Comparison of ENCODE assay signal across 2 cellular contexts in the genomic region with DNA sequence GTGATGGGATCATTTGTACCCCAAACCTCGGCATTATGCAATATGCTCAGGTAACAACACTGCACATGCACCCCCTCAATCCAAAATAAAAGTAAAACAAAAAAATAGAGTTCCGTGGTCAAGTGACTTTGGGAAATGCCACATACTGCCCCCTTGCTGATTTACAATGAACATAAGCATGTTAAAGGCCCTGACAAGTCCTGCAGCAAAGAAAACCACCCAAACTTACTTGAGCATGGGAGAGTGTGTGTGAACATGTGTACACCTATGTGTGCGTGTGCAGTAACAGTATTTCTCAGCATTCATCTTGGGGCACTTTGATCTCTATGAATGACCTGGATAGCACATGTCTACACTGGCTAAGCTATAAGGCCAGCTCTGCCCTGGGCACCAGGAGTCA.
TF ChIP-seq lines count a peak whose summit lies in the region.

No MANE protein-coding gene starts in this region.

TF ChIP-seq in A549, 52 proteins besides CTCF, POLR2A, EP300 and RAD21:
- no peak for TF ChIP-seq KDM5A (IDR thresholded peaks at IDR 0.05)
- TF ChIP-seq, protein P1, sequence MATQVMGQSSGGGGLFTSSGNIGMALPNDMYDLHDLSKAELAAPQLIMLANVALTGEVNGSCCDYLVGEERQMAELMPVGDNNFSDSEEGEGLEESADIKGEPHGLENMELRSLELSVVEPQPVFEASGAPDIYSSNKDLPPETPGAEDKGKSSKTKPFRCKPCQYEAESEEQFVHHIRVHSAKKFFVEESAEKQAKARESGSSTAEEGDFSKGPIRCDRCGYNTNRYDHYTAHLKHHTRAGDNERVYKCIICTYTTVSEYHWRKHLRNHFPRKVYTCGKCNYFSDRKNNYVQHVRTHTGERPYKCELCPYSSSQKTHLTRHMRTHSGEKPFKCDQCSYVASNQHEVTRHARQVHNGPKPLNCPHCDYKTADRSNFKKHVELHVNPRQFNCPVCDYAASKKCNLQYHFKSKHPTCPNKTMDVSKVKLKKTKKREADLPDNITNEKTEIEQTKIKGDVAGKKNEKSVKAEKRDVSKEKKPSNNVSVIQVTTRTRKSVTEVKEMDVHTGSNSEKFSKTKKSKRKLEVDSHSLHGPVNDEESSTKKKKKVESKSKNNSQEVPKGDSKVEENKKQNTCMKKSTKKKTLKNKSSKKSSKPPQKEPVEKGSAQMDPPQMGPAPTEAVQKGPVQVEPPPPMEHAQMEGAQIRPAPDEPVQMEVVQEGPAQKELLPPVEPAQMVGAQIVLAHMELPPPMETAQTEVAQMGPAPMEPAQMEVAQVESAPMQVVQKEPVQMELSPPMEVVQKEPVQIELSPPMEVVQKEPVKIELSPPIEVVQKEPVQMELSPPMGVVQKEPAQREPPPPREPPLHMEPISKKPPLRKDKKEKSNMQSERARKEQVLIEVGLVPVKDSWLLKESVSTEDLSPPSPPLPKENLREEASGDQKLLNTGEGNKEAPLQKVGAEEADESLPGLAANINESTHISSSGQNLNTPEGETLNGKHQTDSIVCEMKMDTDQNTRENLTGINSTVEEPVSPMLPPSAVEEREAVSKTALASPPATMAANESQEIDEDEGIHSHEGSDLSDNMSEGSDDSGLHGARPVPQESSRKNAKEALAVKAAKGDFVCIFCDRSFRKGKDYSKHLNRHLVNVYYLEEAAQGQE (IDR thresholded peaks at IDR 0.05) = no peak
- no peak for TF ChIP-seq ZSCAN20 (CRISPR knock-in tag; IDR thresholded peaks at IDR 0.05)
- no peak for TF ChIP-seq RCOR1 (IDR thresholded peaks at IDR 0.05; ENCODE audit: low read depth, low read length)
- TF ChIP-seq NR3C1 (IDR thresholded peaks at IDR 0.05) = no peak
- no peak for TF ChIP-seq RNF2 (IDR thresholded peaks at IDR 0.05; ENCODE audit: borderline replicate concordance, low read depth)
- TF ChIP-seq NPAS2 (CRISPR knock-in tag; IDR thresholded peaks at IDR 0.05; ENCODE audit: borderline replicate concordance) = no peak
- TF ChIP-seq, protein P2, sequence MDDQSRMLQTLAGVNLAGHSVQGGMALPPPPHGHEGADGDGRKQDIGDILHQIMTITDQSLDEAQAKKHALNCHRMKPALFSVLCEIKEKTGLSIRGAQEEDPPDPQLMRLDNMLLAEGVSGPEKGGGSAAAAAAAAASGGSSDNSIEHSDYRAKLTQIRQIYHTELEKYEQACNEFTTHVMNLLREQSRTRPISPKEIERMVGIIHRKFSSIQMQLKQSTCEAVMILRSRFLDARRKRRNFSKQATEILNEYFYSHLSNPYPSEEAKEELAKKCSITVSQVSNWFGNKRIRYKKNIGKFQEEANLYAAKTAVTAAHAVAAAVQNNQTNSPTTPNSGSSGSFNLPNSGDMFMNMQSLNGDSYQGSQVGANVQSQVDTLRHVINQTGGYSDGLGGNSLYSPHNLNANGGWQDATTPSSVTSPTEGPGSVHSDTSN (IDR thresholded peaks at IDR 0.05) = no peak
- TF ChIP-seq, protein P3, sequence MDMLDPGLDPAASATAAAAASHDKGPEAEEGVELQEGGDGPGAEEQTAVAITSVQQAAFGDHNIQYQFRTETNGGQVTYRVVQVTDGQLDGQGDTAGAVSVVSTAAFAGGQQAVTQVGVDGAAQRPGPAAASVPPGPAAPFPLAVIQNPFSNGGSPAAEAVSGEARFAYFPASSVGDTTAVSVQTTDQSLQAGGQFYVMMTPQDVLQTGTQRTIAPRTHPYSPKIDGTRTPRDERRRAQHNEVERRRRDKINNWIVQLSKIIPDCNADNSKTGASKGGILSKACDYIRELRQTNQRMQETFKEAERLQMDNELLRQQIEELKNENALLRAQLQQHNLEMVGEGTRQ (IDR thresholded peaks at IDR 0.05) = no peak
- no peak for TF ChIP-seq CEBPB (IDR thresholded peaks at IDR 0.05)

TF ChIP-seq in HCT116, 20 proteins besides CTCF, POLR2A, EP300 and RAD21:
- TF ChIP-seq ELF1 (IDR thresholded peaks at IDR 0.05; ENCODE audit: borderline replicate concordance, low read depth) (no peak), POLR2AphosphoS5 (IDR thresholded peaks at IDR 0.05; ENCODE audit: low read depth, low read length) (no peak), CEBPB (IDR thresholded peaks at IDR 0.05; ENCODE audit: low read depth) (no peak), SP1 (IDR thresholded peaks at IDR 0.05; ENCODE audit: low read depth) (no peak), YY1 (IDR thresholded peaks at IDR 0.05; ENCODE audit: extremely low read depth, insufficient replicate concordance, low read depth, low read length) (no peak), ZFX (IDR thresholded peaks at IDR 0.05) (no peak), FOSL1 (IDR thresholded peaks at IDR 0.05; ENCODE audit: low read depth) (no peak), CBX3 (IDR thresholded peaks at IDR 0.05; ENCODE audit: low read depth) (no peak), EZH2 (IDR thresholded peaks at IDR 0.05) (no peak)
- TF ChIP-seq, protein P1 (IDR thresholded peaks at IDR 0.05; ENCODE audit: low read depth) = no peak
TF ChIP-seq in HCT116: peak in this region for 0.
